ENCODE assay signal across 17 cellular contexts in the genomic region with DNA sequence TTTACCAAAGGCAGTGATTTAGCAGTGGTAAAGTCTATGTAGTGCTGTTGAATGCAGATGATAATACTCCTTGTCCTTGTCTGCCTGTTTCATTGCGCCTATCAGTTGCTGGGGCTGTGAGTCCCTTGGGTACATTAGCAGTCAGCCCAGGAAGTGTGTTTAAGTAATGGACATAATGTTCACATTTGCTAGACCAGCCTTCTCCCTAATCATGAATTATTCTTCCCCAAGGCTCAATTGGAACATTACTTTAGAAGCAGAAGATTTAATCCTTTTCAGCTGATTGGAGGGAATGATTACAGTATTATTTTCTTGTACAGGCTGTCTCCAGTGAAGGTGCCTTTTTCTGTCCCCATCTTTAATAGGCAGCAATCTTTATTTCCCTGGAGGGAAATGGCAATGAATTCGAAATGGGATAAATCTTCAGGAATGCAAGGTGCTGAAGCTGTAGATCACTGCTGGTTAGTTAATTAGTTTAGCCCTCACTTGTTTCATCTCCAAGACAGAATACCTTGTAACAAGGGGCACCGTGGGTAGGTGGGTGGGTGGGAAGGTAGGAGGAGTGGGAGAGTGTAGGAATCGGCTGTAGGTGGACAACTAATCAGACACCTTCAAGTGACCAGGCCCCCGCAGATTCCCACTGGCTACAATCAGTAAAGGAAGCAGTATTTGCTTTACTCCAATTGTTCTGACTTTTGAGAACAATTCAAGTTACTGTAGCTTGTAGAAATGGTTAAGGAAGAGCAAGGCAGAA.
DNase-seq lines count a peak whose midpoint lies in the region; ATAC-seq, FAIRE-seq and TF ChIP-seq lines count a peak whose summit lies in the region.
"Had no signal": no experiment of that assay in that cellular context is flagged by ENCODE, and none has a peak within 500 bp of the region (broad histone marks: within the 10 kb centered on the region; RNA-seq: fewer than 3 reads in every experiment).

No MANE protein-coding gene starts in this region.

- no peak overlapping the region for H3K4me3 ChIP-seq in right lobe of liver
- H3K4me3 ChIP-seq in HepG2 (replicated peaks in 1 of 3; ENCODE audit: insufficient read depth in 1 of 3, low read depth in 2 of 3, low read length in 3 of 3), result no peak overlapping the region
- H3K4me3 ChIP-seq in choroid plexus epithelial cell (ENCODE audit: low read depth, low read length), result no peak overlapping the region
- H3K4me3 ChIP-seq in muscle layer of colon (ENCODE audit: low read depth in 1 of 2, low read length in 2 of 2), result no peak overlapping the region
- H3K4me3 ChIP-seq in small intestine (ENCODE audit: low read depth in 1 of 2, low read length in 2 of 2), result no peak overlapping the region
- H3K4me3 ChIP-seq: ovary had no signal

- FAIRE-seq in HepG2 (lab: Jason Lieb, UNC), result no peak
- no peak for FAIRE-seq in small intestine (lab: Jason Lieb, UNC)
- FAIRE-seq: colon had no signal

- CTCF ChIA-PET in HepG2 (lab: Yijun Ruan, JAX; ENCODE audit: low intra/inter-chr PET ratio, low total read pairs), result no interaction called here

- in situ Hi-C loops in HepG2 (cut with HindIII; ENCODE audit: extremely low pct_ligation_motif_present, low pct_unique_long_range_greater_than_20kb), result no loop called here

- POLR2A ChIA-PET in HepG2 (lab: Yijun Ruan, JAX), result no interaction called here

- DNase-seq in right lobe of liver, result no peak
- no peak for DNase-seq in HepG2 (ENCODE audit: low spot score)
- DNase-seq in choroid plexus epithelial cell (ENCODE audit: low read depth), result peak; percentile 20
- DNase-seq in posterior vena cava (ENCODE audit: low spot score), result no peak
- no peak for DNase-seq in stimulated activated CD4-positive, alpha-beta T cell treated with anti-CD3 and anti-CD28 coated beads, Interleukin-4, amount 100 ng/mL, for 1 hour
- no peak for DNase-seq in small intestine
- no peak for DNase-seq in left lobe of liver (ENCODE audit: low spot score)
- DNase-seq: activated B cell treated with CpG ODN at 0.5 μM for 24 hours, islet precursor cell, NCI-H146, NCI-H510A, ovary, PC-3 had no signal

- no peak overlapping the region for H2AFZ ChIP-seq in HepG2 (ENCODE audit: low read length)

- no peaks in the 10 kb centered on the region for H3K9me3 ChIP-seq in right lobe of liver
- no peaks in the 10 kb centered on the region for H3K9me3 ChIP-seq in HepG2 (ENCODE audit: low read length)
- H3K9me3 ChIP-seq in muscle layer of colon (ENCODE audit: low read length), result no peaks in the 10 kb centered on the region
- H3K9me3 ChIP-seq in small intestine (ENCODE audit: control insufficient read depth, low read depth), result no peaks in the 10 kb centered on the region
- H3K9me3 ChIP-seq: ovary had no signal

- H3K36me3 ChIP-seq in right lobe of liver, result no peaks in the 10 kb centered on the region
- H3K36me3 ChIP-seq in HepG2 (replicated peaks in 1 of 2; ENCODE audit: control insufficient read depth in 1 of 2, insufficient read depth in 2 of 2, low read length in 2 of 2), result no peaks in the 10 kb centered on the region
- no peaks in the 10 kb centered on the region for H3K36me3 ChIP-seq in muscle layer of colon (ENCODE audit: insufficient read depth, low read length)
- no peaks in the 10 kb centered on the region for H3K36me3 ChIP-seq in small intestine (ENCODE audit: control insufficient read depth in 2 of 2, insufficient read depth in 2 of 2, low read length in 2 of 2)
- H3K36me3 ChIP-seq: ovary had no signal

- intact Hi-C loops in right lobe of liver (cut with DNase I), result no loop called here
- intact Hi-C loops in HepG2 (cut with micrococcal nuclease; ENCODE audit: unreplicated experiment), result no loop called here
- intact Hi-C loops in posterior vena cava (cut with DNase I), result no loop called here

- H3K9ac ChIP-seq in HepG2 (ENCODE audit: insufficient read depth, low read depth, low read length) (no peak overlapping the region), muscle layer of colon (ENCODE audit: low read length) (no peak overlapping the region)
- H3K9ac ChIP-seq: KMS-11 had no signal

- WGBS in right lobe of liver (ENCODE audit: insufficient coverage, low coverage, low lambda C conversion rate, missing lambda C conversion rate), result 81% methylated on average over 3 of the region's 5 CpGs
- 14% methylated on average over 5 of the region's 5 CpGs for WGBS in HepG2 (ENCODE audit: low lambda C conversion rate)
- 59 to 63% (median 60%) methylated on average over 5 of the region's 5 CpGs for WGBS in small intestine, 3 donors

- TF ChIP-seq EP300 in HepG2 (IDR thresholded peaks at IDR 0.05; ENCODE audit: low read depth in 2 of 2, low read length in 2 of 2) (no peak), HepG2 (CRISPR knock-in tag; IDR thresholded peaks at IDR 0.05; ENCODE audit: borderline replicate concordance) (no peak)

- TF ChIP-seq CTCF in right lobe of liver (IDR thresholded peaks at IDR 0.05) (no peak), HepG2 (CRISPR knock-in tag; IDR thresholded peaks at IDR 0.05) (no peak), choroid plexus epithelial cell (conservative IDR thresholded peaks at IDR 0.05; ENCODE audit: low read depth, low read length) (no peak)

- TF ChIP-seq POLR2A in right lobe of liver (IDR thresholded peaks at IDR 0.05), result no peak
- TF ChIP-seq POLR2A in HepG2 (IDR thresholded peaks at IDR 0.05; ENCODE audit: insufficient read depth in 1 of 2, low read depth in 2 of 2, low read length in 2 of 2), result no peak

- no peaks in the 10 kb centered on the region for H3K79me2 ChIP-seq in HepG2 (ENCODE audit: insufficient read depth, low read length)

- H4K20me1 ChIP-seq in HepG2 (ENCODE audit: insufficient read depth, low read length), result no peaks in the 10 kb centered on the region

- no peaks in the 10 kb centered on the region for H3K27me3 ChIP-seq in right lobe of liver
- H3K27me3 ChIP-seq in HepG2 (ENCODE audit: control insufficient read depth in 1 of 2, insufficient read depth in 2 of 2, low read length in 2 of 2), result peaks cover 0 to 5% of the 10 kb centered on the region in 2 experiments; a peak in 2 of 5 replicates
- no peaks in the 10 kb centered on the region for H3K27me3 ChIP-seq in muscle layer of colon (ENCODE audit: control insufficient read depth in 1 of 2, insufficient read depth in 2 of 2, low read length in 2 of 2)
- no peaks in the 10 kb centered on the region for H3K27me3 ChIP-seq in small intestine (ENCODE audit: control insufficient read depth in 2 of 2, insufficient read depth in 2 of 2, low read length in 2 of 2)
- H3K27me3 ChIP-seq: ovary had no signal

- H3K4me1 ChIP-seq in right lobe of liver (peaks cover 0 to 22% (median 10%) of the 10 kb centered on the region in 4 donors), HepG2 (ENCODE audit: insufficient read depth, low read length) (no peaks in the 10 kb centered on the region), muscle layer of colon (ENCODE audit: insufficient read depth, low read length) (peaks cover 31% of the 10 kb centered on the region), small intestine (ENCODE audit: control insufficient read depth in 2 of 2, insufficient read depth in 1 of 2, low read depth in 1 of 2, low read length in 1 of 2) (no peaks in the 10 kb centered on the region)

- H3K27ac ChIP-seq in right lobe of liver (peak overlapping the region in 2 of 3 donors; percentile 54 to 79), HepG2 (ENCODE audit: extremely low read length, insufficient read depth, low read length) (no peak overlapping the region), muscle layer of colon (ENCODE audit: low read depth, low read length) (peak overlapping the region; percentile 76), small intestine (ENCODE audit: low read depth in 1 of 2, low read length in 1 of 2) (no peak overlapping the region)
- H3K27ac ChIP-seq: HL-60, KMS-11, ovary had no signal

- no TSS peak for BruUV-seq in HepG2 (replicated peaks; lab: Mats Ljungman, UMichigan)

- TF ChIP-seq RAD21 in HepG2 (CRISPR knock-in tag; IDR thresholded peaks at IDR 0.05), result no peak

- no peak overlapping the region for H3K4me2 ChIP-seq in HepG2 (ENCODE audit: low read depth, low read length)
- H3K4me2 ChIP-seq: KMS-11 had no signal

- ATAC-seq in right lobe of liver (no peak), HepG2 (no peak), left lobe of liver (no peak)
- ATAC-seq: PC-3 had no signal

TF ChIP-seq in HepG2, 621 proteins besides CTCF, POLR2A, EP300 and RAD21:
- TF ChIP-seq, protein P1, sequence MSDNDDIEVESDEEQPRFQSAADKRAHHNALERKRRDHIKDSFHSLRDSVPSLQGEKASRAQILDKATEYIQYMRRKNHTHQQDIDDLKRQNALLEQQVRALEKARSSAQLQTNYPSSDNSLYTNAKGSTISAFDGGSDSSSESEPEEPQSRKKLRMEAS (IDR thresholded peaks at IDR 0.05), result no peak
- TF ChIP-seq ZFP90 (CRISPR knock-in tag; IDR thresholded peaks at IDR 0.05; ENCODE audit: borderline replicate concordance) (no peak), ZNF746 (CRISPR knock-in tag; IDR thresholded peaks at IDR 0.05) (no peak), NCOA1 (CRISPR knock-in tag; IDR thresholded peaks at IDR 0.05) (no peak), FOXJ3 (CRISPR knock-in tag; IDR thresholded peaks at IDR 0.05; ENCODE audit: borderline replicate concordance) (no peak)
- TF ChIP-seq, protein P2, sequence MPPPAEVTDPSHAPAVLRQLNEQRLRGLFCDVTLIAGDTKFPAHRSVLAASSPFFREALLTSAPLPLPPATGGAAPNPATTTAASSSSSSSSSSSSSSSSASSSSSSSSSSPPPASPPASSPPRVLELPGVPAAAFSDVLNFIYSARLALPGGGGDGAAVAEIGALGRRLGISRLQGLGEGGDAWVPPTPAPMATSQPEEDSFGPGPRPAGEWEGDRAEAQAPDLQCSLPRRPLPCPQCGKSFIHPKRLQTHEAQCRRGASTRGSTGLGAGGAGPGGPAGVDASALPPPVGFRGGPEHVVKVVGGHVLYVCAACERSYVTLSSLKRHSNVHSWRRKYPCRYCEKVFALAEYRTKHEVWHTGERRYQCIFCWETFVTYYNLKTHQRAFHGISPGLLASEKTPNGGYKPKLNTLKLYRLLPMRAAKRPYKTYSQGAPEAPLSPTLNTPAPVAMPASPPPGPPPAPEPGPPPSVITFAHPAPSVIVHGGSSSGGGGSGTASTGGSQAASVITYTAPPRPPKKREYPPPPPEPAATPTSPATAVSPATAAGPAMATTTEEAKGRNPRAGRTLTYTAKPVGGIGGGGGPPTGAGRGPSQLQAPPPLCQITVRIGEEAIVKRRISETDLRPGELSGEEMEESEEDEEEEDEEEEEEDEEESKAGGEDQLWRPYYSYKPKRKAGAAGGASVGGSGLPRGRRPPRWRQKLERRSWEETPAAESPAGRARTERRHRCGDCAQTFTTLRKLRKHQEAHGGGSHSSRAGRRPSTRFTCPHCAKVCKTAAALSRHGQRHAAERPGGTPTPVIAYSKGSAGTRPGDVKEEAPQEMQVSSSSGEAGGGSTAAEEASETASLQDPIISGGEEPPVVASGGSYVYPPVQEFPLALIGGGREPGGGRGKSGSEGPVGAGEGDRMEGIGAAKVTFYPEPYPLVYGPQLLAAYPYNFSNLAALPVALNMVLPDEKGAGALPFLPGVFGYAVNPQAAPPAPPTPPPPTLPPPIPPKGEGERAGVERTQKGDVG (CRISPR knock-in tag; IDR thresholded peaks at IDR 0.05; ENCODE audit: borderline replicate concordance), result no peak

Comparison
In these comparisons a context has a peak if more than half of its experiments do, and no peak if none do; other contexts are left out.
1. H3K27ac ChIP-seq: peak in right lobe of liver (2 of 3) and muscle layer of colon (single experiment); none in HepG2 (single experiment) and small intestine (0 of 2).